ENCODE assay signal across 12 cellular contexts in the genomic region with DNA sequence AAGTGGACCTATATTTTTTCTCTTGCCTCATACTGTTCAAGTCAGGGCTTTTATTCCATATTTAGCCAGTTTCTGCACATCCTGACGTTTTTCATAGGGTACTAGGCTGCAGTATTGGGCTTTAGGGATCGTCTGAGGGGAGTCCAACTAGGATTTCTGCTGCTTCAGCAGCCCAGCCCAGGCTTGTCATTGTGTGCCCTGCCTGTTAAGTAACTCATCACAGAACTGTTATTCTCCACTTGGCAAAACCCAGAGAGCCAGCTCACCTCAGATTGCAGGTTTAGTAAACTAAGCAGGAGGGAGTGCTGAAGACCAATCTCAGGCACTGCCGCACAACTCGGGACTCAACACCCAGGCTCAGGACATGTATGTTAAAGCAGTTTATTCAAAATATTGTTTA. TPM values are rescaled to one million over a fixed set of nuclear protein-coding genes. Genes with fewer than 3 reads are reported as not detected.
DNase-seq lines count a peak whose midpoint lies in the region; ATAC-seq and TF ChIP-seq lines count a peak whose summit lies in the region.
"Had no signal": no experiment of that assay in that cellular context is flagged by ENCODE, and none has a peak within 500 bp of the region (broad histone marks: within the 10 kb centered on the region; RNA-seq: fewer than 3 reads in every experiment).

No MANE protein-coding gene starts in this region.

- peaks cover 75% of the 10 kb centered on the region for H3K79me2 ChIP-seq in DOHH2 (ENCODE audit: control insufficient read depth, low read length)

- DNase-seq in Ammon's horn (ENCODE audit: low spot score), result peak; percentile 33
- no peak for DNase-seq in ascending aorta (ENCODE audit: low spot score in 2 of 2)
- DNase-seq in natural killer cell treated with Interleukin-12 subunit alpha and Interleukin-12 subunit beta and Interleukin-15 and Interleukin-18, amount 100 ng/mL, for 72 hours (ENCODE audit: low spot score), result no peak
- DNase-seq in NOMO-1 (lab: John Stamatoyannopoulos, UW; ENCODE audit: unreplicated experiment in 2 of 2), result no peak
- no peak for DNase-seq in DMS53 treated with DMSO at 0.1 percent for 48 hours (lab: John Stamatoyannopoulos, UW; ENCODE audit: unreplicated experiment)
- DNase-seq in upper lobe of left lung, result no peak
- DNase-seq: activated CD4-positive, alpha-beta T cell treated with anti-CD3 and anti-CD28 coated beads, Interleukin-2, amount 10 ng/mL, durations not matched to agents 7 days and 5 days; NCI-H2227 treated with DMSO at 0.1 percent for 48 hours; SIG-M5 had no signal

- H3K27ac ChIP-seq in DOHH2 (ENCODE audit: low read depth, low read length) (no peak overlapping the region), ascending aorta (no peak overlapping the region), upper lobe of left lung (no peak overlapping the region)

- no peak for ATAC-seq in natural killer cell treated with Interleukin-12 subunit alpha and Interleukin-12 subunit beta and Interleukin-15 and Interleukin-18, amount 100 ng/mL, for 72 hours
- no peak for ATAC-seq in upper lobe of left lung (ENCODE audit: low FRiP score in 2 of 2)
- ATAC-seq in HG02840 (IDR thresholded peaks at IDR 0.05; ENCODE audit: low FRiP score, unreplicated experiment), result no peak

- H3K4me1 ChIP-seq in DOHH2 (ENCODE audit: control insufficient read depth, low read length) (peaks cover 28% of the 10 kb centered on the region), ascending aorta (peaks cover 13 to 62% of the 10 kb centered on the region in 2 donors), upper lobe of left lung (peaks cover 6 to 38% (median 27%) of the 10 kb centered on the region in 4 donors)

- peaks cover 23% of the 10 kb centered on the region for H4K20me1 ChIP-seq in DOHH2 (ENCODE audit: control insufficient read depth, insufficient read depth, low read depth, low read length)

- no peak for TF ChIP-seq EP300 in upper lobe of left lung (IDR thresholded peaks at IDR 0.05)

- H3K9me3 ChIP-seq in DOHH2 (ENCODE audit: control insufficient read depth, insufficient read depth, low read length) (no peaks in the 10 kb centered on the region), ascending aorta (no peaks in the 10 kb centered on the region), upper lobe of left lung (no peaks in the 10 kb centered on the region)
- H3K9me3 ChIP-seq: tibial nerve had no signal

- WGBS in upper lobe of left lung, 2 donors, result 79 to 80% methylated on average over 4 of the region's 4 CpGs

- peak overlapping the region in 1 of 2 donors; percentile 71 for H3K27ac Mint-ChIP-seq in natural killer cell treated with Interleukin-12 subunit alpha and Interleukin-12 subunit beta and Interleukin-15 and Interleukin-18, amount 100 ng/mL, for 72 hours

- no peak for TF ChIP-seq POLR2A in upper lobe of left lung (IDR thresholded peaks at IDR 0.05)

- no peaks in the 10 kb centered on the region for H3K36me3 Mint-ChIP-seq in natural killer cell treated with Interleukin-12 subunit alpha and Interleukin-12 subunit beta and Interleukin-15 and Interleukin-18, amount 100 ng/mL, for 72 hours

- H3K9me2 ChIP-seq in DOHH2 (replicated peaks; ENCODE audit: control insufficient read depth, low read length), result no peaks in the 10 kb centered on the region

- H3F3A ChIP-seq in DOHH2 (ENCODE audit: control insufficient read depth, insufficient read depth), result no peaks in the 10 kb centered on the region

- H3K4me3 ChIP-seq in DOHH2 (ENCODE audit: low read length), result no peak overlapping the region
- peak overlapping the region; percentile 86 to 94 for H3K4me3 ChIP-seq in ascending aorta
- H3K4me3 ChIP-seq in upper lobe of left lung, result no peak overlapping the region

- peaks cover 40 to 55% of the 10 kb centered on the region in 2 donors for H3K4me1 Mint-ChIP-seq in natural killer cell treated with Interleukin-12 subunit alpha and Interleukin-12 subunit beta and Interleukin-15 and Interleukin-18, amount 100 ng/mL, for 72 hours (ENCODE audit: low read depth in 2 of 2)

- H3K36me3 ChIP-seq in DOHH2 (ENCODE audit: control insufficient read depth, low read length) (no peaks in the 10 kb centered on the region), ascending aorta (no peaks in the 10 kb centered on the region), upper lobe of left lung (no peaks in the 10 kb centered on the region)
- H3K36me3 ChIP-seq: tibial nerve had no signal

- TF ChIP-seq CTCF in DOHH2 (IDR thresholded peaks at IDR 0.05; ENCODE audit: low read depth, low read length, poor library complexity, severe bottlenecking) (no peak), ascending aorta (IDR thresholded peaks at IDR 0.05) (no peak), upper lobe of left lung (IDR thresholded peaks at IDR 0.05) (no peak)

- intact Hi-C loops in ascending aorta (cut with DNase I), result loop anchor here (5.0 kb wide), 3 partner anchors 73 to 408 kb away; no protein-coding TSS in a partner anchor

- H3K27me3 ChIP-seq in DOHH2 (ENCODE audit: control insufficient read depth, low read length) (no peaks in the 10 kb centered on the region), ascending aorta (no peaks in the 10 kb centered on the region), upper lobe of left lung (no peaks in the 10 kb centered on the region)
- H3K27me3 ChIP-seq: tibial nerve had no signal

- H3K4me3 Mint-ChIP-seq in natural killer cell treated with Interleukin-12 subunit alpha and Interleukin-12 subunit beta and Interleukin-15 and Interleukin-18, amount 100 ng/mL, for 72 hours, result peak overlapping the region; percentile 89

- 0 out of 2 replicates have a peak overlapping the region, but pooled peaks have one; percentile 76 for H3K4me2 ChIP-seq in DOHH2 (ENCODE audit: low read length)

- no peaks in the 10 kb centered on the region for H3K9me3 Mint-ChIP-seq in natural killer cell treated with Interleukin-12 subunit alpha and Interleukin-12 subunit beta and Interleukin-15 and Interleukin-18, amount 100 ng/mL, for 72 hours
- H3K9me3 Mint-ChIP-seq: activated CD4-positive, alpha-beta T cell treated with anti-CD3 and anti-CD28 coated beads, Interleukin-2, amount 10 ng/mL, durations not matched to agents 7 days and 5 days had no signal

- H3K27me3 Mint-ChIP-seq in natural killer cell treated with Interleukin-12 subunit alpha and Interleukin-12 subunit beta and Interleukin-15 and Interleukin-18, amount 100 ng/mL, for 72 hours, result no peaks in the 10 kb centered on the region
- H3K27me3 Mint-ChIP-seq: activated CD4-positive, alpha-beta T cell treated with anti-CD3 and anti-CD28 coated beads, Interleukin-2, amount 10 ng/mL, durations not matched to agents 7 days and 5 days had no signal

RNA-seq across cellular contexts. Expression of a gene that starts 2.8 kb away (rescaled TPM):
- 129 TPM for total RNA-seq in ascending aorta
- 10 to 100 TPM; 37.7 to 51.5 TPM for total RNA-seq in natural killer cell treated with Interleukin-12 subunit alpha and Interleukin-12 subunit beta and Interleukin-15 and Interleukin-18, amount 100 ng/mL, for 72 hours
- total RNA-seq in upper lobe of left lung, result 10 to 100 TPM; 51.3 to 62.3 (median 56.2) TPM

Comparison
In these comparisons a context has a peak if more than half of its experiments do, and no peak if none do; other contexts are left out.
1. H3K4me3 ChIP-seq: peak in ascending aorta (2 of 2); none in DOHH2 (single experiment) and upper lobe of left lung (0 of 4).